ENCODE assay signal across 27 cellular contexts in genomic region chr16:67105881-67106280, GRCh38. TPM values are rescaled to one million over a fixed set of nuclear protein-coding genes. Genes with fewer than 3 reads are reported as not detected.
DNase-seq lines count a peak whose midpoint lies in the region; ATAC-seq and TF ChIP-seq lines count a peak whose summit lies in the region.
"Had no signal": no experiment of that assay in that cellular context is flagged by ENCODE, and none has a peak within 500 bp of the region (broad histone marks: within the 10 kb centered on the region; RNA-seq: fewer than 3 reads in every experiment).

No MANE protein-coding gene starts in this region.

- H3K27ac ChIP-seq in epithelial cell of prostate (peak overlapping the region; percentile 40), osteoblast (ENCODE audit: low read depth, low read length) (no peak overlapping the region), tibial artery (peak overlapping the region; percentile 63 to 70)
- H3K27ac ChIP-seq: GM23248 had no signal

- no peaks in the 10 kb centered on the region for H3K9me3 ChIP-seq in osteoblast (ENCODE audit: low read depth, low read length)
- no peaks in the 10 kb centered on the region for H3K9me3 ChIP-seq in tibial artery
- H3K9me3 ChIP-seq: mucosa of descending colon, thyroid gland had no signal

- H3K4me3 ChIP-seq in osteoblast (ENCODE audit: insufficient read depth, low read length): no peak overlapping the region
- no peak overlapping the region for H3K4me3 ChIP-seq in tibial artery
- H3K4me3 ChIP-seq: GM23248, mucosa of descending colon, thyroid gland had no signal

- H3K9me3 Mint-ChIP-seq in natural killer cell: no peaks in the 10 kb centered on the region
- H3K9me3 Mint-ChIP-seq: activated B cell treated with CpG ODN at 0.5 μM for 24 hours; activated naive CD8-positive, alpha-beta T cell treated with anti-CD3 and anti-CD28 coated beads for 36 hours; CD8-positive, alpha-beta memory T cell; neural crest cell; stimulated activated memory B cell treated with anti-CD40 and anti-IgM and Interleukin-4, amounts not matched to agents 10 μg/mL and 1 μg/mL and 100 μg/mL, for 72 hours had no signal

- TF ChIP-seq CTCF in osteoblast (IDR thresholded peaks at IDR 0.05; ENCODE audit: extremely low read depth, low read depth, low read length) (no peak), tibial artery (IDR thresholded peaks at IDR 0.05) (no peak), natural killer cell (IDR thresholded peaks at IDR 0.05) (no peak)

- H2AFZ ChIP-seq in osteoblast (ENCODE audit: low read length): no peak overlapping the region
- H2AFZ ChIP-seq: GM23248 had no signal

- no peaks in the 10 kb centered on the region for H3K36me3 Mint-ChIP-seq in natural killer cell
- H3K36me3 Mint-ChIP-seq: stimulated activated memory B cell treated with anti-CD40 and anti-IgM and Interleukin-4, amounts not matched to agents 10 μg/mL and 1 μg/mL and 100 μg/mL, for 72 hours had no signal

- H3K79me2 ChIP-seq in osteoblast (ENCODE audit: insufficient read depth, low read length): peaks cover 12% of the 10 kb centered on the region

- no peaks in the 10 kb centered on the region for H4K20me1 ChIP-seq in osteoblast (ENCODE audit: insufficient read depth, low read length)

- DNase-seq in DMS 273 (lab: John Stamatoyannopoulos, UW; ENCODE audit: unreplicated experiment) (peak; percentile 29), DMS 273 treated with DMSO at 0.1 percent for 48 hours (lab: John Stamatoyannopoulos, UW) (no peak), epithelial cell of prostate (ENCODE audit: low read depth, low spot score) (no peak), osteoblast (ENCODE audit: insufficient read length, low spot score, missing footprints) (peak; percentile 36), tibial artery (peak in 1 of 2 donors; percentile 37), NCI-H1930 (lab: John Stamatoyannopoulos, UW) (no peak), natural killer cell (no peak)
- DNase-seq: 8988T; activated B cell treated with CpG ODN at 0.5 μM for 24 hours; activated CD4-positive, alpha-beta T cell treated with anti-CD3 and anti-CD28 coated beads, Interleukin-2, amount 50 U/mL, for 48 hours; activated effector memory CD4-positive, alpha-beta T cell treated with Interleukin-2 at 50 U/mL for 16 hours; activated naive CD8-positive, alpha-beta T cell treated with anti-CD3 and anti-CD28 coated beads for 36 hours; CD8-positive, alpha-beta memory T cell; DMS53; effector CD4-positive, alpha-beta T cell; GM23248; KG1; mucosa of descending colon; NCI-H1436; NCI-H2107; NCI-H446; stimulated activated CD4-positive, alpha-beta T cell treated with anti-CD3 and anti-CD28 coated beads, Interleukin-4, amount 100 ng/mL, for 1 hour; T1000; thyroid gland had no signal

- H3K27me3 Mint-ChIP-seq in natural killer cell (ENCODE audit: low read depth in 2 of 2): no peaks in the 10 kb centered on the region
- H3K27me3 Mint-ChIP-seq: activated B cell treated with CpG ODN at 0.5 μM for 24 hours; activated naive CD8-positive, alpha-beta T cell treated with anti-CD3 and anti-CD28 coated beads for 36 hours; CD8-positive, alpha-beta memory T cell; stimulated activated memory B cell treated with anti-CD40 and anti-IgM and Interleukin-4, amounts not matched to agents 10 μg/mL and 1 μg/mL and 100 μg/mL, for 72 hours had no signal

- H3K4me3 Mint-ChIP-seq in natural killer cell: no peak overlapping the region
- H3K4me3 Mint-ChIP-seq: activated B cell treated with CpG ODN at 0.5 μM for 24 hours; activated naive CD8-positive, alpha-beta T cell treated with anti-CD3 and anti-CD28 coated beads for 36 hours; neural crest cell; stimulated activated memory B cell treated with anti-CD40 and anti-IgM and Interleukin-4, amounts not matched to agents 10 μg/mL and 1 μg/mL and 100 μg/mL, for 72 hours had no signal

- no peak overlapping the region for H3K4me2 ChIP-seq in osteoblast (ENCODE audit: insufficient read depth, low read length)

- H3K4me1 ChIP-seq in osteoblast (ENCODE audit: insufficient read depth, low read length) (peaks cover 20% of the 10 kb centered on the region), tibial artery (peaks cover 0 to 33% (median 20%) of the 10 kb centered on the region in 4 donors)

- H3K27ac Mint-ChIP-seq in natural killer cell: peak overlapping the region in 1 of 2 donors; percentile 7
- H3K27ac Mint-ChIP-seq: activated naive CD8-positive, alpha-beta T cell treated with anti-CD3 and anti-CD28 coated beads for 36 hours had no signal

- H3K4me1 Mint-ChIP-seq in natural killer cell: peaks cover 15 to 18% of the 10 kb centered on the region in 2 donors

- H3K36me3 ChIP-seq in osteoblast (ENCODE audit: insufficient read depth, low read length) (no peaks in the 10 kb centered on the region), tibial artery (no peaks in the 10 kb centered on the region)
- H3K36me3 ChIP-seq: thyroid gland had no signal

- no peak for ATAC-seq in GM21786 (IDR thresholded peaks at IDR 0.05; ENCODE audit: unreplicated experiment)
- ATAC-seq in natural killer cell: no peak
- ATAC-seq: mucosa of descending colon; stimulated activated memory B cell treated with anti-CD40 and anti-IgM and Interleukin-4, amounts not matched to agents 10 μg/mL and 1 μg/mL and 100 μg/mL, for 72 hours had no signal

- intact Hi-C loops in tibial artery (cut with DNase I; ENCODE audit: low total_unique reads) (loop anchor here (5.0 kb wide), 1 partner anchor 79 kb away; the partner anchor contains the start of gene CBFB), natural killer cell (cut with micrococcal nuclease) (loop anchor here (10.0 kb wide), 1 partner anchor 91 kb away; no protein-coding TSS in a partner anchor)

- H3K27me3 ChIP-seq in osteoblast (ENCODE audit: insufficient read depth, low read length) (no peaks in the 10 kb centered on the region), tibial artery (no peaks in the 10 kb centered on the region)
- H3K27me3 ChIP-seq: thyroid gland had no signal

RNA-seq across cellular contexts. Expression of gene PHAF1, which starts 3.9 kb away (rescaled TPM):
- total RNA-seq in osteoblast: 13.8 and 17.1 TPM in 2 replicates
- total RNA-seq in natural killer cell: 10 to 100 TPM; 17.0 to 22.4 (median 22.0) TPM

RNA-seq across cellular contexts. Expression of gene B3GNT9, which starts 44.9 kb away (rescaled TPM):
- 54.8 and 58.6 TPM in 2 replicates for total RNA-seq in osteoblast
- total RNA-seq in natural killer cell: 1 to 10 TPM in 2 of 3 donors, under 1 TPM in 1; 0.80 to 1.3 (median 1.0) TPM

RNA-seq across cellular contexts. Expression of gene TRADD, which starts 53.8 kb away (rescaled TPM):
- total RNA-seq in osteoblast (19.2 and 19.5 TPM in 2 replicates), natural killer cell (10 to 100 TPM; 15.2 to 27.5 (median 26.8) TPM)

RNA-seq across cellular contexts. Expression of gene FBXL8, which starts 53.9 kb away (rescaled TPM):
- 12.7 and 15.6 TPM in 2 replicates for total RNA-seq in osteoblast
- total RNA-seq in natural killer cell: 1 to 10 TPM; 5.2 to 8.3 (median 6.3) TPM

RNA-seq across cellular contexts. Expression of gene HSF4, which starts 58.7 kb away (rescaled TPM):
- total RNA-seq in osteoblast: 5.8 and 8.5 TPM in 2 replicates
- total RNA-seq in natural killer cell: 1 to 10 TPM; 6.9 to 8.3 (median 7.3) TPM

Comparison
In these comparisons a context has a peak if more than half of its experiments do, and no peak if none do; other contexts are left out.
1. DNase-seq: peak in DMS 273 (single experiment) and osteoblast (single experiment); none in DMS 273 treated with DMSO at 0.1 percent for 48 hours (single experiment), epithelial cell of prostate (single experiment), NCI-H1930 (0 of 2) and natural killer cell (single experiment).
2. RNA of gene B3GNT9, which starts 44.9 kb away (total RNA-seq): 54.8 to 58.6 TPM in osteoblast; 0.80 to 1.3 TPM in natural killer cell; every median in the first group is over 10 times any median in the second.